Comparison of ENCODE assay signal across 1 cellular context in the genomic region with DNA sequence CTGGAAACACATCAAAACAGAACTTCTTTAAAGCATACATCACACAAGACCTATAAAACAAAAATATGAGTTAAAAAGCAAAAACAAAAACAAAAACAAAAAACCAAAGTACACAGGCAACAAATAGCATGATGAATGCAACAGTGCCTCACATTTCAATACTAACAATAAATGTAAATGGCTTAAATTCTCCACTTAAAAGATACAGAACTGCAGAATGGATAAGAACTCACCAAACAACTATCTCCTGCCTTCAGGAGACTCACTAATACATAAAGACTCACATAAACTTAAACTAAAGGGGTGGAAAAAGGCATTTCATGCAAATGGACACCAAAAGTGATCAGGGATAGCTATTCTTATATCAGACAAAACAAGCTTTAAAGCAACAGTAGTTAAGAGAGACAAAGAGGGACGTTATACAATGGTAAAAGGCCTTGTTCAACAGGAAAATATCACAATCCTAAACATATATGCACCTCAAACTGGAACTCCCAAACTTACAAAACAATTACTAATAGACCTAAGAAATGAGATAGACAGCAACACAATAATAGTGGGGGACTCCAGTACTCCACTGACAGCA. TPM values are rescaled to one million over a fixed set of nuclear protein-coding genes. Genes with fewer than 3 reads are reported as not detected.
"Had no signal": no experiment of that assay in that cellular context is flagged by ENCODE, and none has a peak within 500 bp of the region (broad histone marks: within the 10 kb centered on the region; RNA-seq: fewer than 3 reads in every experiment).

No MANE protein-coding gene starts in this region.

RNA-seq across cellular contexts. Expression of a gene that starts 31.8 kb away (rescaled TPM):
- polyA plus RNA-seq: IgD-negative memory B cell had no signal
